Comparison of ENCODE assay signal across 8 cellular contexts in genomic region chr18:12551943-12552883, GRCh38.
DNase-seq lines count a peak whose midpoint lies in the region; ATAC-seq and TF ChIP-seq lines count a peak whose summit lies in the region.
"Not testable (repeated sequence)": the region's sequence is repeated elsewhere in the genome, so short reads cannot be mapped to it uniquely, and the experiment has no call there.

No MANE protein-coding gene starts in this region.

- H3K4me1 Mint-ChIP-seq in WTC11: peaks cover 14% of the 10 kb centered on the region

- TF ChIP-seq CTCF in WTC11 (IDR thresholded peaks at IDR 0.05); right lobe of liver (IDR thresholded peaks at IDR 0.05): not testable (repeated sequence)
- peak; percentile 8 for TF ChIP-seq CTCF in choroid plexus epithelial cell (conservative IDR thresholded peaks at IDR 0.05; ENCODE audit: low read depth, low read length)

- peak; percentile 64 for ATAC-seq in WTC11
- ATAC-seq in right lobe of liver: peak; percentile 56 to 86 (median 79)
- ATAC-seq in sciatic nerve: peak; percentile 62

- intact Hi-C loops in right lobe of liver (cut with DNase I): loop anchor here in 1 of 2 donors (10.0 kb wide), 1 partner anchor 93 kb away; no protein-coding TSS in a partner anchor
- intact Hi-C loops in sciatic nerve (cut with DNase I): not testable (repeated sequence)

- peak overlapping the region; percentile 19 to 57 (median 40) for H3K27ac ChIP-seq in right lobe of liver

- peaks cover 44% of the 10 kb centered on the region for H3K9me3 Mint-ChIP-seq in WTC11

- H3K36me3 ChIP-seq in right lobe of liver: not testable (repeated sequence)

- not testable (repeated sequence) for H3K9me3 ChIP-seq in right lobe of liver

- H3K36me3 Mint-ChIP-seq in WTC11: peaks cover 46% of the 10 kb centered on the region

- in situ Hi-C loops in G401 (cut with HindIII; ENCODE audit: low sequenced_read_pairs): not testable (repeated sequence)

- not testable (repeated sequence) for H3K27me3 Mint-ChIP-seq in WTC11 (ENCODE audit: low read depth)

- peak overlapping the region; percentile 55; the same call in 1 of the 2 replicates for H3K27ac Mint-ChIP-seq in WTC11

- not testable (repeated sequence) for H3K27me3 ChIP-seq in right lobe of liver

- not testable (repeated sequence) for TF ChIP-seq POLR2A in right lobe of liver (IDR thresholded peaks at IDR 0.05)

- DNase-seq in A172 (ENCODE audit: low spot score) (peak; percentile 64), G401 (ENCODE audit: low spot score) (peak; percentile 85), NCI-H146 treated with DMSO at 0.1 percent for 48 hours (lab: John Stamatoyannopoulos, UW; ENCODE audit: unreplicated experiment) (peak; percentile 40), choroid plexus epithelial cell (ENCODE audit: low read depth) (peak; percentile 77), glomerular visceral epithelial cell (ENCODE audit: extremely low spot score) (peak; percentile 47), right lobe of liver (peak; percentile 41 to 85 (median 74))
- not testable (repeated sequence) for DNase-seq in WTC11 (ENCODE audit: low spot score); sciatic nerve (ENCODE audit: low spot score)

- POLR2A ChIA-PET in WTC11 (lab: Charles Lee): not testable (repeated sequence)

- 71% methylated on average over 11 of the region's 13 CpGs for WGBS in right lobe of liver (ENCODE audit: insufficient coverage, low coverage, low lambda C conversion rate, missing lambda C conversion rate)

- H3K4me3 Mint-ChIP-seq in WTC11: not testable (repeated sequence)

- not testable (repeated sequence) for H3K4me1 ChIP-seq in right lobe of liver

- H3K4me3 ChIP-seq in choroid plexus epithelial cell (ENCODE audit: low read depth, low read length); right lobe of liver: not testable (repeated sequence)

- CTCF ChIA-PET in WTC11 (lab: Charles Lee): interaction anchor here (1.7 kb wide), 1 partner anchor 209 kb away, joined by 4 read pairs; no protein-coding TSS in a partner anchor
